In genomic region chr1:74732960-74733615, GRCh38 we compare ENCODE assay signal across 8 cellular contexts. TPM values are rescaled to one million over a fixed set of nuclear protein-coding genes. Genes with fewer than 3 reads are reported as not detected.
DNase-seq lines count a peak whose midpoint lies in the region; ATAC-seq, FAIRE-seq and TF ChIP-seq lines count a peak whose summit lies in the region.

TSS of gene CRYZ (minus strand) at chr1:74733050. CDS start at chr1:74724821, 8,229 bp downstream.
TSS of gene TYW3 (plus strand) at chr1:74733152. CDS start at chr1:74733245, 93 bp downstream.

- H3K27me3 ChIP-seq in psoas muscle (ENCODE audit: insufficient read depth in 3 of 3, low read length in 2 of 3), result no peaks in the 10 kb centered on the region

- no peaks in the 10 kb centered on the region for H3K9me3 ChIP-seq in psoas muscle

- H3K4me3 ChIP-seq in psoas muscle, result peak within 1 kb of the TSS; percentile 87

- WGBS in psoas muscle, 3 donors, result 1 to 3% (median 2%) methylated on average over 30 of the region's 30 CpGs

- FAIRE-seq in GM12892 (lab: Jason Lieb, UNC), result peak; percentile 95
- no peak for FAIRE-seq in urothelium cell line (lab: Jason Lieb, UNC)

- peak; percentile 44 for DNase-seq in GM12892 (ENCODE audit: insufficient read length)
- DNase-seq in NCI-H146 treated with DMSO at 0.1 percent for 48 hours (lab: John Stamatoyannopoulos, UW; ENCODE audit: unreplicated experiment), result peak; percentile 91
- peak; percentile 91 for DNase-seq in amniotic epithelial cell (ENCODE audit: low read depth)
- DNase-seq in left ventricle myocardium superior, result peak; percentile 91
- peak; percentile 90 to 94 for DNase-seq in psoas muscle
- peak; percentile 81 for DNase-seq in urothelium cell line (ENCODE audit: low spot score)

- TF ChIP-seq CTCF in psoas muscle (IDR thresholded peaks at IDR 0.05), result no peak

- ATAC-seq in HG02852 (IDR thresholded peaks at IDR 0.05; ENCODE audit: unreplicated experiment) (peak; percentile 65), left ventricle myocardium superior (peak; percentile 98), psoas muscle (peak; percentile 92 to 98 (median 97))

- H3K4me1 ChIP-seq in psoas muscle, result peaks cover 27% of the 10 kb centered on the region

- intact Hi-C loops in T-helper 1 cell treated with Interleukin-12 subunit alpha and Interleukin-12 subunit beta and Interleukin-4 antibody, amounts not matched to agents 30 ng/mL and 1 ng/mL, for 36 hours (cut with micrococcal nuclease), result loop anchor here (1.0 to 2.0 kb wide), 5 partner anchors 38 to 1053 kb away; partner anchors contain the start of genes ACADM, FPGT, LRRIQ3 and RABGGTB
- intact Hi-C loops in left ventricle myocardium superior (cut with micrococcal nuclease), result no loop called here
- intact Hi-C loops in psoas muscle (cut with DNase I), result no loop called here

- peak; percentile 88 for TF ChIP-seq POLR2A in GM12892 (IDR thresholded peaks at IDR 0.05; ENCODE audit: low read depth, low read length)

- H3K27ac ChIP-seq in psoas muscle, result peak within 1 kb of the TSS; percentile 90

- H3K36me3 ChIP-seq in psoas muscle (ENCODE audit: insufficient read depth in 1 of 2, low read depth in 1 of 2), result peaks cover 3 to 16% of the 10 kb centered on the region in 2 donors

RNA-seq across cellular contexts. Expression of gene CRYZ, which starts in this region (rescaled TPM):
- 126 TPM for polyA plus RNA-seq in GM12892 (2012; ENCODE audit: missing spikeins)
- total RNA-seq in T-helper 1 cell treated with Interleukin-12 subunit alpha and Interleukin-12 subunit beta and Interleukin-4 antibody, amounts not matched to agents 30 ng/mL and 1 ng/mL, for 36 hours, result 20.4 and 22.4 TPM in 2 replicates
- 39.2 TPM for total RNA-seq in left ventricle myocardium superior
- 10 to 100 TPM in 3 of 4 donors, 1 to 10 TPM in 1; 7.6 to 36.1 (median 12.6) TPM for total RNA-seq in psoas muscle
- 10 to 100 TPM in 2 of 3 donors, 1 to 10 TPM in 1; 9.9 to 18.6 (median 18.2) TPM for polyA plus RNA-seq in psoas muscle

RNA-seq across cellular contexts. Expression of gene TYW3, which starts in this region (rescaled TPM):
- polyA plus RNA-seq in GM12892 (2012; ENCODE audit: missing spikeins), result 45.0 TPM
- total RNA-seq in T-helper 1 cell treated with Interleukin-12 subunit alpha and Interleukin-12 subunit beta and Interleukin-4 antibody, amounts not matched to agents 30 ng/mL and 1 ng/mL, for 36 hours, result 22.2 and 22.3 TPM in 2 replicates
- total RNA-seq in left ventricle myocardium superior (22.2 TPM), psoas muscle (10 to 100 TPM in 2 of 4 donors, 1 to 10 TPM in 2; 7.8 to 16.9 (median 12.3) TPM)
- polyA plus RNA-seq in psoas muscle, result 10 to 100 TPM in 1 of 3 donors, 1 to 10 TPM in 2; 7.1 to 21.5 (median 9.8) TPM

Comparison
In these comparisons a context has a peak if more than half of its experiments do, and no peak if none do; other contexts are left out.
1. Peak in every context shown above with its lines: DNase-seq, ATAC-seq, H3K4me3 ChIP-seq and H3K27ac ChIP-seq.